Comparison of ENCODE assay signal across 1 cellular context in genomic region chr1:210239295-210240155, GRCh38.
A peak's percentile ranks its signal among the peaks of the same experiment; 100 is the strongest.
TF ChIP-seq lines count a peak whose summit lies in the region.

No MANE protein-coding gene starts in this region.

TF ChIP-seq in HEK293, 187 proteins besides CTCF, POLR2A, EP300 and RAD21 (continued from another document):
- peak; percentile 54; the same call in 1 of the 2 replicates for TF ChIP-seq TSHZ1 (tag by site-specific recombination; IDR thresholded peaks at IDR 0.05; ENCODE audit: borderline replicate concordance)
- peak; percentile 15; the same call in 1 of the 2 replicates for TF ChIP-seq ZNF600 (tag by site-specific recombination; IDR thresholded peaks at IDR 0.05)
- peak; percentile 88 for TF ChIP-seq ZSCAN16 (tag by site-specific recombination; IDR thresholded peaks at IDR 0.05)
- TF ChIP-seq ZNF76 (tag by site-specific recombination; IDR thresholded peaks at IDR 0.05; ENCODE audit: borderline replicate concordance, low read depth): no peak
- TF ChIP-seq ZNF423 (tag by site-specific recombination; IDR thresholded peaks at IDR 0.05): no peak
- TF ChIP-seq ZNF416 (tag by site-specific recombination; IDR thresholded peaks at IDR 0.05): no peak
- TF ChIP-seq SETDB1 (IDR thresholded peaks at IDR 0.05; ENCODE audit: insufficient read length, low read length): no peak
- TF ChIP-seq MYNN (tag by site-specific recombination; IDR thresholded peaks at IDR 0.05; ENCODE audit: borderline replicate concordance): no peak
- TF ChIP-seq ZNF555 (tag by site-specific recombination; conservative IDR thresholded peaks at IDR 0.05): no peak
- 0 out of 2 replicates have a peak, but pooled peaks have one; percentile 58 for TF ChIP-seq INSM2 (tag by site-specific recombination; IDR thresholded peaks at IDR 0.05)
- peak; percentile 25; the same call in 1 of the 2 replicates for TF ChIP-seq ZBTB8A (tag by site-specific recombination; IDR thresholded peaks at IDR 0.05)
- TF ChIP-seq SCRT1 (tag by site-specific recombination; IDR thresholded peaks at IDR 0.05; ENCODE audit: borderline replicate concordance): no peak
